Comparison of ENCODE assay signal across 8 cellular contexts in genomic region chr15:63042879-63043340, GRCh38. TPM values are rescaled to one million over a fixed set of nuclear protein-coding genes. Genes with fewer than 3 reads are reported as not detected.
A peak's percentile ranks its signal among the peaks of the same experiment; 100 is the strongest.
DNase-seq lines count a peak whose midpoint lies in the region; TF ChIP-seq lines count a peak whose summit lies in the region.

No MANE protein-coding gene starts in this region.

- POLR2A ChIA-PET in AG04450 (lab: Yijun Ruan, JAX) = interaction anchor here (0.6 to 1.7 kb wide), 28 partner anchors 9 to 264 kb away, joined by 3 to 11 read pairs (median 3); no protein-coding TSS in a partner anchor

- H3K9ac ChIP-seq in endocrine pancreas (ENCODE audit: control insufficient read depth, insufficient read depth, low read length) = no peak overlapping the region

- H3K36me3 ChIP-seq in MG63 = peaks cover 3% of the 10 kb centered on the region; the same call in 1 of the 2 replicates
- H3K36me3 ChIP-seq in endocrine pancreas (ENCODE audit: control insufficient read depth, insufficient read depth, low read length) = no peaks in the 10 kb centered on the region
- H3K36me3 ChIP-seq in muscle layer of duodenum (ENCODE audit: control insufficient read depth in 1 of 2, insufficient read depth in 2 of 2, low read length in 2 of 2) = peaks cover 7 to 10% of the 10 kb centered on the region in 2 donors

- TF ChIP-seq CTCF in AG04450 (IDR thresholded peaks at IDR 0.05; ENCODE audit: low read depth, low read length) = no peak

- H3K4me1 ChIP-seq in endocrine pancreas (ENCODE audit: control insufficient read depth, insufficient read depth, low read length) = no peaks in the 10 kb centered on the region
- peaks cover 0 to 10% of the 10 kb centered on the region in 2 donors for H3K4me1 ChIP-seq in muscle layer of duodenum (ENCODE audit: control insufficient read depth in 1 of 2, insufficient read depth in 2 of 2, low read length in 2 of 2)

- H3K27me3 ChIP-seq in AG04450 (ENCODE audit: control insufficient read depth, insufficient read depth, low read length) (no peaks in the 10 kb centered on the region), MG63 (no peaks in the 10 kb centered on the region), endocrine pancreas (ENCODE audit: control insufficient read depth, insufficient read depth, low read length) (peaks cover 3% of the 10 kb centered on the region), muscle layer of duodenum (ENCODE audit: low read depth, low read length) (peaks cover 7% of the 10 kb centered on the region)

- peak overlapping the region; percentile 74 for H3K27ac ChIP-seq in AG04450 (ENCODE audit: low read depth, low read length)
- H3K27ac ChIP-seq in muscle layer of duodenum (ENCODE audit: low read length) = peak overlapping the region; percentile 90

- H3K4me3 ChIP-seq in AG04450 (ENCODE audit: low read depth, low read length) (peak overlapping the region; percentile 94), MG63 (peak overlapping the region; percentile 53), endocrine pancreas (ENCODE audit: control insufficient read depth, insufficient read depth, low read length) (peak overlapping the region; percentile 44), muscle layer of duodenum (ENCODE audit: low read depth in 1 of 2, low read length in 2 of 2) (peak overlapping the region; percentile 72 to 84)

- DNase-seq in AG04450 (ENCODE audit: low read depth, low spot score) (no peak), MG63 (no peak), inferior parietal cortex (ENCODE audit: extremely low spot score) (no peak), KG1 (lab: John Stamatoyannopoulos, UW) (no peak), GM19238 (ENCODE audit: insufficient read length, low spot score) (no peak), glomerular visceral epithelial cell (ENCODE audit: extremely low spot score) (no peak)

- peaks cover 5% of the 10 kb centered on the region for H3K9me3 ChIP-seq in AG04450 (ENCODE audit: control insufficient read depth, insufficient read depth, low read length)
- H3K9me3 ChIP-seq in MG63 = no peaks in the 10 kb centered on the region
- H3K9me3 ChIP-seq in endocrine pancreas (ENCODE audit: control insufficient read depth, low read length) = no peaks in the 10 kb centered on the region
- H3K9me3 ChIP-seq in muscle layer of duodenum (ENCODE audit: control insufficient read depth in 1 of 2, low read length in 2 of 2) = no peaks in the 10 kb centered on the region

- CTCF ChIA-PET in AG04450 (lab: Charles Lee) = no interaction called here

RNA-seq across cellular contexts. Expression of gene TPM1, which starts 0.4 kb away (rescaled TPM):
- polyA plus RNA-seq in AG04450 (2011; rRNA removed) = 1,162 and 1,348 TPM in 2 replicates
- polyA minus RNA-seq in AG04450 (2011; rRNA and poly(A)+ RNA removed) = 575 and 622 TPM in 2 replicates
- 441 and 711 TPM in 2 replicates for total RNA-seq in MG63 (2014; rRNA removed; shearing (Covaris generic); ENCODE audit: low replicate concordance)

Comparison
In these comparisons a context has a peak if more than half of its experiments do, and no peak if none do; other contexts are left out.
1. H3K4me3 ChIP-seq: peak in every context shown above with its lines; median percentile 94 in AG04450; 78 in muscle layer of duodenum; 53 in MG63; 44 in endocrine pancreas.